In genomic region chr12:107352347-107353081, GRCh38 we compare ENCODE assay signal across 1 cellular context.
TF ChIP-seq lines count a peak whose summit lies in the region.

No MANE protein-coding gene starts in this region.

TF ChIP-seq in HepG2, 621 proteins besides CTCF, POLR2A, EP300 and RAD21 (continued from another document and continues in another):
- TF ChIP-seq TFDP2 (CRISPR knock-in tag; IDR thresholded peaks at IDR 0.05) (no peak), PAWR (CRISPR knock-in tag; IDR thresholded peaks at IDR 0.05; ENCODE audit: borderline replicate concordance) (no peak), MBNL3 (CRISPR knock-in tag; conservative IDR thresholded peaks at IDR 0.05) (no peak), AHR (CRISPR knock-in tag; IDR thresholded peaks at IDR 0.05) (no peak), IKZF4 (CRISPR knock-in tag; IDR thresholded peaks at IDR 0.05; ENCODE audit: borderline replicate concordance, low read depth, not compliant biosample characterization) (no peak), ZNF720 (CRISPR knock-in tag; IDR thresholded peaks at IDR 0.05) (no peak), RNF2 (conservative IDR thresholded peaks at IDR 0.05; ENCODE audit: low read depth) (no peak), CEBPB (IDR thresholded peaks at IDR 0.05; ENCODE audit: borderline replicate concordance, low read depth, low read length) (peak; percentile 98), ZNF337 (CRISPR knock-in tag; IDR thresholded peaks at IDR 0.05; ENCODE audit: borderline replicate concordance, low read depth) (peak; percentile 62; the same call in 1 of the 2 replicates), ZNF407 (CRISPR knock-in tag; IDR thresholded peaks at IDR 0.05; ENCODE audit: not compliant biosample characterization) (no peak), ZNF576 (CRISPR knock-in tag; IDR thresholded peaks at IDR 0.05) (no peak), PHF5A (CRISPR knock-in tag; IDR thresholded peaks at IDR 0.05; ENCODE audit: low read depth, unreplicated experiment) (peak; percentile 64), FOXK1 (CRISPR knock-in tag; IDR thresholded peaks at IDR 0.05; ENCODE audit: borderline replicate concordance, low read depth) (peak; percentile 92), ZNF10 (CRISPR knock-in tag; IDR thresholded peaks at IDR 0.05; ENCODE audit: borderline replicate concordance, low read depth) (no peak), CAMTA2 (CRISPR knock-in tag; IDR thresholded peaks at IDR 0.05; ENCODE audit: borderline replicate concordance) (no peak), TRIM22 (IDR thresholded peaks at IDR 0.05) (no peak), MEIS1 (CRISPR knock-in tag; IDR thresholded peaks at IDR 0.05; ENCODE audit: borderline replicate concordance) (peak; percentile 35; the same call in 1 of the 2 replicates), ZNF674 (CRISPR knock-in tag; IDR thresholded peaks at IDR 0.05; ENCODE audit: low read depth) (no peak), ZNF740 (CRISPR knock-in tag; IDR thresholded peaks at IDR 0.05) (no peak), ISX (CRISPR knock-in tag; conservative IDR thresholded peaks at IDR 0.05) (no peak), FOSL2 (CRISPR knock-in tag; IDR thresholded peaks at IDR 0.05) (peak; percentile 86), ZNF207 (IDR thresholded peaks at IDR 0.05; ENCODE audit: borderline replicate concordance) (no peak), FOXA3 (CRISPR knock-in tag; IDR thresholded peaks at IDR 0.05) (peak; percentile 94), YEATS4 (CRISPR knock-in tag; IDR thresholded peaks at IDR 0.05; ENCODE audit: borderline replicate concordance) (no peak; the same call in 1 of the 2 replicates), ZBTB8A (CRISPR knock-in tag; IDR thresholded peaks at IDR 0.05; ENCODE audit: borderline replicate concordance, low read depth) (no peak), PCBP1 (IDR thresholded peaks at IDR 0.05; ENCODE audit: borderline replicate concordance, low read depth, low read length) (no peak), ZNF441 (CRISPR knock-in tag; IDR thresholded peaks at IDR 0.05; ENCODE audit: borderline replicate concordance) (no peak), ZNF607 (CRISPR knock-in tag; IDR thresholded peaks at IDR 0.05; ENCODE audit: borderline replicate concordance) (no peak), PAXIP1 (CRISPR knock-in tag; conservative IDR thresholded peaks at IDR 0.05) (peak; percentile 94)
- TF ChIP-seq, protein P1, sequence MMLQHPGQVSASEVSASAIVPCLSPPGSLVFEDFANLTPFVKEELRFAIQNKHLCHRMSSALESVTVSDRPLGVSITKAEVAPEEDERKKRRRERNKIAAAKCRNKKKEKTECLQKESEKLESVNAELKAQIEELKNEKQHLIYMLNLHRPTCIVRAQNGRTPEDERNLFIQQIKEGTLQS (CRISPR knock-in tag; IDR thresholded peaks at IDR 0.05), result no peak; the same call in 1 of the 2 replicates
- TF ChIP-seq, protein P2, sequence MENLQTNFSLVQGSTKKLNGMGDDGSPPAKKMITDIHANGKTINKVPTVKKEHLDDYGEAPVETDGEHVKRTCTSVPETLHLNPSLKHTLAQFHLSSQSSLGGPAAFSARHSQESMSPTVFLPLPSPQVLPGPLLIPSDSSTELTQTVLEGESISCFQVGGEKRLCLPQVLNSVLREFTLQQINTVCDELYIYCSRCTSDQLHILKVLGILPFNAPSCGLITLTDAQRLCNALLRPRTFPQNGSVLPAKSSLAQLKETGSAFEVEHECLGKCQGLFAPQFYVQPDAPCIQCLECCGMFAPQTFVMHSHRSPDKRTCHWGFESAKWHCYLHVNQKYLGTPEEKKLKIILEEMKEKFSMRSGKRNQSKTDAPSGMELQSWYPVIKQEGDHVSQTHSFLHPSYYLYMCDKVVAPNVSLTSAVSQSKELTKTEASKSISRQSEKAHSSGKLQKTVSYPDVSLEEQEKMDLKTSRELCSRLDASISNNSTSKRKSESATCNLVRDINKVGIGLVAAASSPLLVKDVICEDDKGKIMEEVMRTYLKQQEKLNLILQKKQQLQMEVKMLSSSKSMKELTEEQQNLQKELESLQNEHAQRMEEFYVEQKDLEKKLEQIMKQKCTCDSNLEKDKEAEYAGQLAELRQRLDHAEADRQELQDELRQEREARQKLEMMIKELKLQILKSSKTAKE (CRISPR knock-in tag; IDR thresholded peaks at IDR 0.05; ENCODE audit: borderline replicate concordance), result peak; percentile 65; the same call in 1 of the 2 replicates
- TF ChIP-seq, protein P3, sequence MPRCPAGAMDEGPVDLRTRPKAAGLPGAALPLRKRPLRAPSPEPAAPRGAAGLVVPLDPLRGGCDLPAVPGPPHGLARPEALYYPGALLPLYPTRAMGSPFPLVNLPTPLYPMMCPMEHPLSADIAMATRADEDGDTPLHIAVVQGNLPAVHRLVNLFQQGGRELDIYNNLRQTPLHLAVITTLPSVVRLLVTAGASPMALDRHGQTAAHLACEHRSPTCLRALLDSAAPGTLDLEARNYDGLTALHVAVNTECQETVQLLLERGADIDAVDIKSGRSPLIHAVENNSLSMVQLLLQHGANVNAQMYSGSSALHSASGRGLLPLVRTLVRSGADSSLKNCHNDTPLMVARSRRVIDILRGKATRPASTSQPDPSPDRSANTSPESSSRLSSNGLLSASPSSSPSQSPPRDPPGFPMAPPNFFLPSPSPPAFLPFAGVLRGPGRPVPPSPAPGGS (CRISPR knock-in tag; IDR thresholded peaks at IDR 0.05), result no peak; the same call in 1 of the 2 replicates
- TF ChIP-seq, protein P4, sequence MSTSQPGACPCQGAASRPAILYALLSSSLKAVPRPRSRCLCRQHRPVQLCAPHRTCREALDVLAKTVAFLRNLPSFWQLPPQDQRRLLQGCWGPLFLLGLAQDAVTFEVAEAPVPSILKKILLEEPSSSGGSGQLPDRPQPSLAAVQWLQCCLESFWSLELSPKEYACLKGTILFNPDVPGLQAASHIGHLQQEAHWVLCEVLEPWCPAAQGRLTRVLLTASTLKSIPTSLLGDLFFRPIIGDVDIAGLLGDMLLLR (CRISPR knock-in tag; IDR thresholded peaks at IDR 0.05), result no peak
